ENCODE assay signal across 7 cellular contexts in genomic region chr9:89039092-89039465, GRCh38.
"Had no signal": no experiment of that assay in that cellular context is flagged by ENCODE, and none has a peak within 500 bp of the region (broad histone marks: within the 10 kb centered on the region; RNA-seq: fewer than 3 reads in every experiment).

No MANE protein-coding gene starts in this region.

- H3K36me3 ChIP-seq: transverse colon had no signal

- H3K4me1 ChIP-seq: body of pancreas had no signal

- H3K9me3 ChIP-seq: body of pancreas, transverse colon had no signal

- DNase-seq: activated CD4-positive, alpha-beta T cell treated with anti-CD3 and anti-CD28 coated beads, Interleukin-2, amount 50 U/mL, for 4 hours; activated gamma-delta T cell; retina; transverse colon had no signal

- H3K27me3 ChIP-seq: body of pancreas, transverse colon had no signal

- H3K27ac ChIP-seq: body of pancreas, transverse colon had no signal

- H3K4me3 ChIP-seq: body of pancreas, coronary artery, skin epidermis, transverse colon had no signal
